ENCODE assay signal across 10 cellular contexts in the genomic region with DNA sequence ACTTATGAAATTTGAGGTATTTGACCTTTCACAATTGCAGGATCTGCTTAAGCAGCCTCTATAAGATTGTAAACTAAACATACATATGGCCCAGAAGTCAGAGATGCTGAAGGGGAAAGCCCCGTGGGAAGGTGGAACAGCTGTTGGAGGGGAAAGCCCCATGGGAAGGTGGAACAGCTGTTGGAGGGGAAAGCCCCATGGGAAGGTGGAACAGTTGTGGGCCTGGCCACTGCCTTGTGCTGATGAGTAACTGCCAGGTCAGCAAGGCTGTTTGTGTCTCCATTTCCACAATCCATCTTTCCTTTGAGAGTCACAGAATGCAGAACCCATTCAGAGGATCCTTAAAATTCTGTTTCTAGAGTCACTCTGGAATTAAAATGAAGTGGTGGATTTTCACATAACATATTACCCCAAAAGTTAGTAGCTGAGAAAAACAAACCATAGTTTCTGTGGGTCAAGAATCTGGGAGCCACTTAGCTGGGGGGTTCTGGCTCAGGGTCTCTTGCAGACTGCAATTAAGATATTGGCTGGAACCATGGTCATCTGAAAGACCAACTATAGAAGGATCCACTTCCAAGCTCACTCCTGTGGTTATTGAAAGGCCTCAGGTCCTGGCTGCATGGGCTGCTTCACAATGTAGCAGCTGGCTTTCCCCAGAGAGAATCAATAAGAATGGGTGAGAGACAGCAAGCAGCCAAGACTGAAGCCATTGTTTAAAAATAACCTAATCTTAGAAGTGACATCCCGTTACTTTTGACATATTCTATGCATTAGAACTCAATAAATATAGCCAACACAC.
A peak's percentile ranks its signal among the peaks of the same experiment; 100 is the strongest.
DNase-seq lines count a peak whose midpoint lies in the region; ATAC-seq, FAIRE-seq and TF ChIP-seq lines count a peak whose summit lies in the region.
"Had no signal": no experiment of that assay in that cellular context is flagged by ENCODE, and none has a peak within 500 bp of the region (broad histone marks: within the 10 kb centered on the region; RNA-seq: fewer than 3 reads in every experiment).

No MANE protein-coding gene starts in this region.

- peaks cover 26% of the 10 kb centered on the region for H3K27me3 Mint-ChIP-seq in activated T-cell treated with anti-CD3 and anti-CD28 coated beads, Interleukin-2, amount 50 U/mL, for 24 hours

- CTCF ChIA-PET in HepG2 (lab: Yijun Ruan, JAX; ENCODE audit: low intra/inter-chr PET ratio, low total read pairs), result no interaction called here

- no peak overlapping the region for H3K27ac Mint-ChIP-seq in activated T-cell treated with anti-CD3 and anti-CD28 coated beads, Interleukin-2, amount 50 U/mL, for 24 hours
- H3K27ac Mint-ChIP-seq: memory B cell, T-cell had no signal

- H3K36me3 ChIP-seq in HepG2 (replicated peaks in 1 of 2; ENCODE audit: control insufficient read depth in 1 of 2, insufficient read depth in 2 of 2, low read length in 2 of 2), result no peaks in the 10 kb centered on the region

- TF ChIP-seq POLR2A in HepG2 (IDR thresholded peaks at IDR 0.05; ENCODE audit: insufficient read depth in 1 of 2, low read depth in 2 of 2, low read length in 2 of 2), result no peak

- H3K9me3 ChIP-seq in HepG2 (ENCODE audit: low read length), result no peaks in the 10 kb centered on the region

- no peaks in the 10 kb centered on the region for H3K79me2 ChIP-seq in HepG2 (ENCODE audit: insufficient read depth, low read length)

- ATAC-seq in HG02588 (IDR thresholded peaks at IDR 0.05; ENCODE audit: unreplicated experiment) (peak; percentile 97), HepG2 (no peak)
- ATAC-seq: T-cell had no signal

- WGBS in HepG2 (ENCODE audit: low lambda C conversion rate), result 41% methylated on average over 2 of the region's 2 CpGs

- in situ Hi-C loops in HepG2 (cut with HindIII; ENCODE audit: extremely low pct_ligation_motif_present, low pct_unique_long_range_greater_than_20kb), result no loop called here

- H3K36me3 Mint-ChIP-seq in activated T-cell treated with anti-CD3 and anti-CD28 coated beads, Interleukin-2, amount 50 U/mL, for 24 hours (ENCODE audit: low read depth), result no peaks in the 10 kb centered on the region
- H3K36me3 Mint-ChIP-seq: memory B cell, T-cell had no signal

- H3K4me2 ChIP-seq in HepG2 (ENCODE audit: low read depth, low read length), result no peak overlapping the region

- H3K4me1 ChIP-seq in HepG2 (ENCODE audit: insufficient read depth, low read length), result no peaks in the 10 kb centered on the region

- H3K4me1 Mint-ChIP-seq in activated T-cell treated with anti-CD3 and anti-CD28 coated beads, Interleukin-2, amount 50 U/mL, for 24 hours (ENCODE audit: low read depth), result peaks cover 3% of the 10 kb centered on the region
- H3K4me1 Mint-ChIP-seq: memory B cell, T-cell had no signal

- no peak overlapping the region for H2AFZ ChIP-seq in HepG2 (ENCODE audit: low read length)

- H3K4me3 ChIP-seq in HepG2 (replicated peaks in 1 of 3; ENCODE audit: insufficient read depth in 1 of 3, low read depth in 2 of 3, low read length in 3 of 3), result no peak overlapping the region

- TF ChIP-seq EP300 in HepG2 (IDR thresholded peaks at IDR 0.05; ENCODE audit: low read depth in 2 of 2, low read length in 2 of 2) (no peak), HepG2 (CRISPR knock-in tag; IDR thresholded peaks at IDR 0.05; ENCODE audit: borderline replicate concordance) (no peak)

- DNase-seq in activated T-cell treated with anti-CD3 and anti-CD28 coated beads for 24 hours (ENCODE audit: low read depth) (peak; percentile 7), NCI-H2171 (lab: John Stamatoyannopoulos, UW) (peak; percentile 42), HUDEP-2 (lab: John Stamatoyannopoulos, UW; ENCODE audit: unreplicated experiment in 76 of 76) (no peak), NCI-H2081 treated with DMSO at 0.1 percent for 48 hours (lab: John Stamatoyannopoulos, UW) (no peak), HepG2 (ENCODE audit: low spot score) (no peak)
- DNase-seq in activated T-cell treated with anti-CD3 and anti-CD28 coated beads, Interleukin-2, amount 50 U/mL, for 24 hours, result no peak
- DNase-seq in stimulated activated CD4-positive, alpha-beta T cell treated with anti-CD3 and anti-CD28 coated beads, Interleukin-4, amount 100 ng/mL, for 24 hours, result peak; percentile 14
- DNase-seq: T-cell had no signal

- H4K20me1 ChIP-seq in HepG2 (ENCODE audit: insufficient read depth, low read length), result no peaks in the 10 kb centered on the region

- H3K9ac ChIP-seq in HepG2 (ENCODE audit: insufficient read depth, low read depth, low read length), result no peak overlapping the region

- no peak overlapping the region for H3K4me3 Mint-ChIP-seq in activated T-cell treated with anti-CD3 and anti-CD28 coated beads, Interleukin-2, amount 50 U/mL, for 24 hours
- H3K4me3 Mint-ChIP-seq: memory B cell, T-cell had no signal

- H3K27me3 ChIP-seq in HepG2 (ENCODE audit: control insufficient read depth in 1 of 2, insufficient read depth in 2 of 2, low read length in 2 of 2), result no peaks in the 10 kb centered on the region

- H3K27ac ChIP-seq in HepG2 (ENCODE audit: extremely low read length, insufficient read depth, low read length), result no peak overlapping the region

- no peaks in the 10 kb centered on the region for H3K9me3 Mint-ChIP-seq in activated T-cell treated with anti-CD3 and anti-CD28 coated beads, Interleukin-2, amount 50 U/mL, for 24 hours
- H3K9me3 Mint-ChIP-seq: memory B cell, T-cell had no signal

- no peak for TF ChIP-seq RAD21 in HepG2 (CRISPR knock-in tag; IDR thresholded peaks at IDR 0.05)

- intact Hi-C loops in HepG2 (cut with micrococcal nuclease; ENCODE audit: unreplicated experiment), result no loop called here

- BruUV-seq in HepG2 (replicated peaks; lab: Mats Ljungman, UMichigan), result no TSS peak

- POLR2A ChIA-PET in HepG2 (lab: Yijun Ruan, JAX), result no interaction called here

- FAIRE-seq in HepG2 (lab: Jason Lieb, UNC), result no peak

- TF ChIP-seq CTCF in HepG2 (CRISPR knock-in tag; IDR thresholded peaks at IDR 0.05), result no peak

TF ChIP-seq in HepG2, 621 proteins besides CTCF, POLR2A, EP300 and RAD21:
- TF ChIP-seq MAFK (conservative IDR thresholded peaks at IDR 0.05 in 1 of 2, IDR thresholded peaks at IDR 0.05 in 1 of 2; ENCODE audit: low read length in 2 of 2) (peak in 1 of 2 experiments; percentile 30; a peak in 1 of 4 replicates), ZNF354B (CRISPR knock-in tag; IDR thresholded peaks at IDR 0.05) (no peak)

Comparison
In these comparisons a context has a peak if more than half of its experiments do, and no peak if none do; other contexts are left out.
1. DNase-seq: peak in activated T-cell treated with anti-CD3 and anti-CD28 coated beads for 24 hours (single experiment), NCI-H2171 (single experiment) and stimulated activated CD4-positive, alpha-beta T cell treated with anti-CD3 and anti-CD28 coated beads, Interleukin-4, amount 100 ng/mL, for 24 hours (single experiment); none in activated T-cell treated with anti-CD3 and anti-CD28 coated beads, Interleukin-2, amount 50 U/mL, for 24 hours (single experiment), HUDEP-2 (0 of 76), NCI-H2081 treated with DMSO at 0.1 percent for 48 hours (single experiment) and HepG2 (single experiment).